ENCODE assay signal across 8 cellular contexts in the genomic region with DNA sequence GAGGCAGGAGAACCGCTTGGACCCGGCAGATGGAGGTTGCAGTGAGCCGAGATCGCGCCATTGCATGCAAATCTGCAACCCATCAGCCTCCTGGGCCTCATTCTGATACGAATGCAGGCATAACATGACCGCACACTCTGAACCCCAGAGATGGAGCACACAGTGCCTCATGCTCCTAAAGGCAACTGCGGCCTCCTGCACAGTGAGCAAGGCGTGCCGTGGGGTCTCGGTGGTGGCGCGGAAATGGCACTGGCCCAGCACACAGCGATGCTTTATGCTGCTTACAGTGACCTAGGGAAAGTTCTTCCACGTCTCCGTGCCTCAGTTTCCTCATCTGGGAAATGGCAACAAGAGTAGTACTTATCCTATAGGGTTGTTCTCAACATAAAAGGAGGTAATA.
"Had no signal": no experiment of that assay in that cellular context is flagged by ENCODE, and none has a peak within 500 bp of the region (broad histone marks: within the 10 kb centered on the region; RNA-seq: fewer than 3 reads in every experiment).

No MANE protein-coding gene starts in this region.

- H3K9me3 ChIP-seq: gastrocnemius medialis, heart left ventricle, stomach had no signal

- H3K27me3 ChIP-seq: gastrocnemius medialis, neural progenitor cell, stomach had no signal

- H3K4me2 ChIP-seq: neural progenitor cell had no signal

- H3K27me3 Mint-ChIP-seq: activated CD4-positive, alpha-beta memory T cell treated with anti-CD3 and anti-CD28 coated beads for 36 hours; naive B cell had no signal

- H3K36me3 ChIP-seq: gastrocnemius medialis, heart left ventricle, neural progenitor cell had no signal

- H3K9me3 Mint-ChIP-seq: activated CD4-positive, alpha-beta memory T cell treated with anti-CD3 and anti-CD28 coated beads for 36 hours; endodermal cell; naive B cell; neural progenitor cell had no signal

- H3K27ac Mint-ChIP-seq: neural progenitor cell had no signal

- H3K9ac ChIP-seq: neural progenitor cell had no signal

- H3K4me3 ChIP-seq: lung, neural progenitor cell had no signal

- H2AFZ ChIP-seq: neural progenitor cell had no signal

- H3K27ac ChIP-seq: neural progenitor cell had no signal

- H3K36me3 Mint-ChIP-seq: naive B cell, neural progenitor cell had no signal
